ENCODE assay signal across 1 cellular context in the genomic region with DNA sequence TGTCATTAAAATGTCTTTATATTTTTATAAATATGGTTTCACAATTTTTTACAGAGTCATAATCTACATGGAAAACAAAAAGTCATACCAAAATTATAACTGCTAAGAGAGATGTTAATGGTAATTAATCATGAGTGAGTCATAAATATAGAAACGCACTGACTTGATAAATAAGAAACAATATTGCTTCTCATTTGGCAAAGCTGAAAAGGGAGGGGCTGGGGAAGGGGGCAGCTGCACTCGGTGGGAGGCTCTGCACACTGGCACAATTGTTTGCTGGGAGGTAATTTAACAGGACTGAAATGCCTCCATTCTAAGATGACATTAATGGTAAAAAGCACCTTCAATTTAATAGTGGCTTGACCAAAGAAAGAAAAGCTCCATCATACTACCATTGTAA.
TF ChIP-seq lines count a peak whose summit lies in the region.

No MANE protein-coding gene starts in this region.

TF ChIP-seq in K562, 482 proteins besides CTCF, POLR2A, EP300 and RAD21:
- TF ChIP-seq, protein P1, sequence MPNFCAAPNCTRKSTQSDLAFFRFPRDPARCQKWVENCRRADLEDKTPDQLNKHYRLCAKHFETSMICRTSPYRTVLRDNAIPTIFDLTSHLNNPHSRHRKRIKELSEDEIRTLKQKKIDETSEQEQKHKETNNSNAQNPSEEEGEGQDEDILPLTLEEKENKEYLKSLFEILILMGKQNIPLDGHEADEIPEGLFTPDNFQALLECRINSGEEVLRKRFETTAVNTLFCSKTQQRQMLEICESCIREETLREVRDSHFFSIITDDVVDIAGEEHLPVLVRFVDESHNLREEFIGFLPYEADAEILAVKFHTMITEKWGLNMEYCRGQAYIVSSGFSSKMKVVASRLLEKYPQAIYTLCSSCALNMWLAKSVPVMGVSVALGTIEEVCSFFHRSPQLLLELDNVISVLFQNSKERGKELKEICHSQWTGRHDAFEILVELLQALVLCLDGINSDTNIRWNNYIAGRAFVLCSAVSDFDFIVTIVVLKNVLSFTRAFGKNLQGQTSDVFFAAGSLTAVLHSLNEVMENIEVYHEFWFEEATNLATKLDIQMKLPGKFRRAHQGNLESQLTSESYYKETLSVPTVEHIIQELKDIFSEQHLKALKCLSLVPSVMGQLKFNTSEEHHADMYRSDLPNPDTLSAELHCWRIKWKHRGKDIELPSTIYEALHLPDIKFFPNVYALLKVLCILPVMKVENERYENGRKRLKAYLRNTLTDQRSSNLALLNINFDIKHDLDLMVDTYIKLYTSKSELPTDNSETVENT (CRISPR knock-in tag; IDR thresholded peaks at IDR 0.05), result no peak
- TF ChIP-seq, protein P2, sequence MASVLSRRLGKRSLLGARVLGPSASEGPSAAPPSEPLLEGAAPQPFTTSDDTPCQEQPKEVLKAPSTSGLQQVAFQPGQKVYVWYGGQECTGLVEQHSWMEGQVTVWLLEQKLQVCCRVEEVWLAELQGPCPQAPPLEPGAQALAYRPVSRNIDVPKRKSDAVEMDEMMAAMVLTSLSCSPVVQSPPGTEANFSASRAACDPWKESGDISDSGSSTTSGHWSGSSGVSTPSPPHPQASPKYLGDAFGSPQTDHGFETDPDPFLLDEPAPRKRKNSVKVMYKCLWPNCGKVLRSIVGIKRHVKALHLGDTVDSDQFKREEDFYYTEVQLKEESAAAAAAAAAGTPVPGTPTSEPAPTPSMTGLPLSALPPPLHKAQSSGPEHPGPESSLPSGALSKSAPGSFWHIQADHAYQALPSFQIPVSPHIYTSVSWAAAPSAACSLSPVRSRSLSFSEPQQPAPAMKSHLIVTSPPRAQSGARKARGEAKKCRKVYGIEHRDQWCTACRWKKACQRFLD (CRISPR knock-in tag; IDR thresholded peaks at IDR 0.05), result no peak
- TF ChIP-seq ZNF431 (CRISPR knock-in tag; IDR thresholded peaks at IDR 0.05), result no peak
- TF ChIP-seq ZBTB17 (CRISPR knock-in tag; IDR thresholded peaks at IDR 0.05), result no peak
- no peak for TF ChIP-seq NBN (IDR thresholded peaks at IDR 0.05; ENCODE audit: low read depth)
- no peak for TF ChIP-seq HIVEP1 (CRISPR knock-in tag; IDR thresholded peaks at IDR 0.05)
- TF ChIP-seq HNRNPLL (IDR thresholded peaks at IDR 0.05; ENCODE audit: low read depth, low read length, poor library complexity, severe bottlenecking), result no peak
